In the genomic region with DNA sequence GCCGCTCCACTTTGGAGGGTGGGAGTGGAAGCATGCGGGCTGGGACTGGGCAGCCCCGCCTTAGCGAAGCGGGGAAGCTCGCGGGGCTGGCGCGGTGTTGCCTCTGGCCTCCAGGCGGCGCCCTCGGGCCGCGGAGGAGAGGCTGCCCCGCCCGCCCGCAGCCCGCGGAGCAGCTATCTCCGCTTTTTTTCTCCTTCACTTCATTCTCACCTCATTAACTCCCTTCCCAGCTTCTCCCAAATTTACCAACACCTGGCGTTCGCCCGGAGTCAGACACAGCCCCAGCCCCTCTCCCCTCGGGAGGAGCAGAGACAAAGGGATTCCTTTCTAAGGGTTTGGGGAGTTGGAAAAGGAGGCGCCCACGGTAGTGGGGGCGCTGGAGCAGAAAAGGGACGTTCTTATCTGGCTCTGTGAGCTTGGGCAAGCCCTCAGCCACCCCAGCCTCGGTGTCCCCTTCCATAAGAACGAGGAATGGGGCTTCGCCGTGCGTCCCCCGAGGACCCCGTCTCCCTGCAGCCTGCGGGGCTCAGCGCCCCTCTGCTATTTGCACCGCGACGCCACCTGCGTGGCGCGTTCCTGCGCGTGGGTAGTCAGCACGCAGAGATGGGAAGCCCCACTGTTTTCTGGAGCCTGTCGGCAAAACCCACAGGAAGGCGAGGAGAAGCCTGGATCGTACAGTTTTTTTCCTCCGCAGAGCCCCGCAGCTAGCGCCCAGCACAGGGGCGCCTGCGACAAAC, we compare ENCODE assay signal across 8 cellular contexts. TPM values are rescaled to one million over a fixed set of nuclear protein-coding genes. Genes with fewer than 3 reads are reported as not detected.
DNase-seq lines count a peak whose midpoint lies in the region; ATAC-seq and TF ChIP-seq lines count a peak whose summit lies in the region.

No MANE protein-coding gene starts in this region.

- H3K4me2 ChIP-seq in BLaER1: peak overlapping the region; percentile 92
- peak overlapping the region; percentile 76 for H3K4me2 ChIP-seq in SU-DHL-6 (ENCODE audit: low read depth, low read length, poor library complexity, severe bottlenecking)

- peak overlapping the region; percentile 89 for H3K4me3 Mint-ChIP-seq in type B pancreatic cell

- TF ChIP-seq CTCF in SU-DHL-6 (IDR thresholded peaks at IDR 0.05; ENCODE audit: insufficient read depth, low read length, poor library complexity, severe bottlenecking): peak; percentile 66
- peak; percentile 92 to 99 (median 97) for TF ChIP-seq CTCF in heart right ventricle (IDR thresholded peaks at IDR 0.05)
- TF ChIP-seq CTCF in type B pancreatic cell (conservative IDR thresholded peaks at IDR 0.05): peak; percentile 99

- H3K79me2 ChIP-seq in SU-DHL-6 (ENCODE audit: insufficient read depth, low read length): no peaks in the 10 kb centered on the region

- no peak overlapping the region for H2AFZ ChIP-seq in SU-DHL-6 (ENCODE audit: low read depth, low read length, severe bottlenecking)

- H3K4me3 ChIP-seq in BLaER1: peak overlapping the region; percentile 69
- H3K4me3 ChIP-seq in SU-DHL-6 (ENCODE audit: insufficient read depth, low read length, poor library complexity, severe bottlenecking): peak overlapping the region; percentile 45
- H3K4me3 ChIP-seq in heart right ventricle: peak overlapping the region; percentile 45 to 83 (median 70)

- ATAC-seq in GM21367 (IDR thresholded peaks at IDR 0.05; ENCODE audit: unreplicated experiment): peak; percentile 51
- ATAC-seq in heart right ventricle: peak; percentile 70 to 89 (median 80)

- peak; percentile 82 for DNase-seq in NCI-H1092 treated with DMSO at 0.1 percent for 48 hours (lab: John Stamatoyannopoulos, UW)
- peak; percentile 40 for DNase-seq in activated naive CD8-positive, alpha-beta T cell treated with anti-CD3 and anti-CD28 coated beads, Interleukin-2, amount 50 U/mL, for 16 hours (ENCODE audit: low read depth, low spot score)
- peak; percentile 71 to 88 for DNase-seq in heart right ventricle
- DNase-seq in posterior vena cava (ENCODE audit: low spot score): peak; percentile 95
- DNase-seq in type B pancreatic cell (ENCODE audit: extremely low spot score, unreplicated experiment): peak; percentile 89

- peaks cover 60% of the 10 kb centered on the region for H3K27me3 Mint-ChIP-seq in type B pancreatic cell

- peak overlapping the region; percentile 43 for H3K27ac Mint-ChIP-seq in type B pancreatic cell

- H3K27me3 ChIP-seq in BLaER1 (peaks cover 98% of the 10 kb centered on the region), SU-DHL-6 (ENCODE audit: low read length) (no peaks in the 10 kb centered on the region), heart right ventricle (peaks cover 0 to 90% (median 3%) of the 10 kb centered on the region in 7 donors)

- H3K27ac ChIP-seq in BLaER1: no peak overlapping the region
- no peak overlapping the region for H3K27ac ChIP-seq in SU-DHL-6 (ENCODE audit: low read depth, low read length)
- peak overlapping the region in 8 of 10 donors; percentile 28 to 79 (median 63) for H3K27ac ChIP-seq in heart right ventricle

- H4K20me1 ChIP-seq in BLaER1 (peaks cover 79% of the 10 kb centered on the region), SU-DHL-6 (ENCODE audit: low read depth, low read length) (no peaks in the 10 kb centered on the region)

- H3K4me1 ChIP-seq in BLaER1 (peaks cover 55% of the 10 kb centered on the region), heart right ventricle (peaks cover 2 to 52% (median 40%) of the 10 kb centered on the region in 9 donors)

- no peaks in the 10 kb centered on the region for H3K9me3 Mint-ChIP-seq in type B pancreatic cell

- peaks cover 6% of the 10 kb centered on the region for H3K36me3 Mint-ChIP-seq in type B pancreatic cell

- 2 to 3% methylated on average over 50 to 54 of the region's 54 CpGs for WGBS in heart right ventricle, 2 donors

- H3K9ac ChIP-seq in BLaER1: peak overlapping the region; percentile 29; the same call in 1 of the 2 replicates
- peak overlapping the region; percentile 28 for H3K9ac ChIP-seq in SU-DHL-6 (ENCODE audit: low read length)

- H3K9me2 ChIP-seq in SU-DHL-6 (replicated peaks; ENCODE audit: insufficient read depth, low read length): no peaks in the 10 kb centered on the region

- H3F3A ChIP-seq in SU-DHL-6 (ENCODE audit: insufficient read depth): no peaks in the 10 kb centered on the region

- H3K9me3 ChIP-seq in BLaER1 (no peaks in the 10 kb centered on the region), SU-DHL-6 (ENCODE audit: insufficient read depth, low read length) (no peaks in the 10 kb centered on the region), heart right ventricle (no peaks in the 10 kb centered on the region)

- H3K36me3 ChIP-seq in BLaER1 (no peaks in the 10 kb centered on the region), SU-DHL-6 (ENCODE audit: low read length) (no peaks in the 10 kb centered on the region), heart right ventricle (no peaks in the 10 kb centered on the region)

- peaks cover 23% of the 10 kb centered on the region for H3K4me1 Mint-ChIP-seq in type B pancreatic cell (ENCODE audit: unreplicated experiment)

- intact Hi-C loops in heart right ventricle (cut with DNase I): loop anchor here (1.0 to 10.0 kb wide), 13 partner anchors 27 to 477 kb away; a partner anchor contains a TSS
- intact Hi-C loops in posterior vena cava (cut with DNase I): loop anchor here (5.0 to 10.0 kb wide), 3 partner anchors 104 to 307 kb away; no protein-coding TSS in a partner anchor

RNA-seq across cellular contexts. Expression of a gene that starts 1.5 kb away (rescaled TPM):
- total RNA-seq in heart right ventricle: 10 to 100 TPM in 1 of 10 donors, 1 to 10 TPM in 9; 5.1 to 12.0 (median 8.1) TPM
- polyA plus RNA-seq in heart right ventricle: 1 to 10 TPM; 5.3 to 6.7 TPM
- 10 to 100 TPM; 39.2 to 59.3 TPM for total RNA-seq in posterior vena cava
- 18.2 and 25.9 TPM in 2 replicates for total RNA-seq in type B pancreatic cell (ENCODE audit: low replicate concordance)

Comparison
In these comparisons a context has a peak if more than half of its experiments do, and no peak if none do; other contexts are left out.
1. H3K27ac ChIP-seq: peak in heart right ventricle (8 of 10); none in BLaER1 (single experiment) and SU-DHL-6 (single experiment).
2. DNase-seq: peak in every context shown above with its lines; median percentile 95 in posterior vena cava; 89 in type B pancreatic cell; 82 in NCI-H1092 treated with DMSO at 0.1 percent for 48 hours; 80 in heart right ventricle; 40 in activated naive CD8-positive, alpha-beta T cell treated with anti-CD3 and anti-CD28 coated beads, Interleukin-2, amount 50 U/mL, for 16 hours.
3. Peak in every context shown above with its lines, with median percentiles within 50 percentile points of each other: H3K4me3 ChIP-seq and CTCF ChIP-seq.